ENCODE assay signal across 23 cellular contexts in the genomic region with DNA sequence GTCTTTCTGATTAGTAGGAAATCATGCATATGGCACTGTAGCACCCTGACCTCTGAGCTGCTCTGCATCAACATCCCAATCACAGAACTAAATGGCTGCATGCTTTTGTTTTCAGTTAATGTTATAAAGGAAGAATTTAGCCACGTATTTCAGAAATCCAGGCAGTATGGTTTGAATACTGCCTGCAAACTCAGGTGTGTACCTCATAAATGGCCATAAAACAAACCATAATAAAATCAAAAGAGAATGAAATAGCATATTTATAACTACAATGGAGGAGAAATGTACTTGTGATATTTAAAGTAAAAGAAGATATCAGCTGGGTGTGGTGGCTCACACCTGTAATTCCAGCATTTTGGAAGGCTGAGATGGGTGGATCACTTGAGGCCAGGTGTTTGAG.
"Had no signal": no experiment of that assay in that cellular context is flagged by ENCODE, and none has a peak within 500 bp of the region (broad histone marks: within the 10 kb centered on the region; RNA-seq: fewer than 3 reads in every experiment).

No MANE protein-coding gene starts in this region.

- DNase-seq: colonic mucosa; cortex of kidney; dermis blood vessel endothelial cell; dorsolateral prefrontal cortex; effector CD4-positive, alpha-beta T cell; effector CD8-positive, alpha-beta T cell; effector memory CD4-positive, alpha-beta T cell; effector memory CD8-positive, alpha-beta T cell; endodermal cell; erythroblast; esophagus squamous epithelium; foreskin fibroblast; foreskin keratinocyte; foreskin melanocyte; gastrocnemius medialis; glutamatergic neuron; head of caudate nucleus; heart left ventricle; heart right ventricle had no signal

- ATAC-seq: effector memory CD8-positive, alpha-beta T cell; esophagus mucosa; foreskin keratinocyte; gastrocnemius medialis; gastroesophageal sphincter; heart left ventricle; heart right ventricle had no signal

- H3K36me3 ChIP-seq: colonic mucosa, esophagus muscularis mucosa, gastrocnemius medialis, gastroesophageal sphincter, heart left ventricle, heart right ventricle had no signal

- H3K9me3 ChIP-seq: colonic mucosa, esophagus muscularis mucosa, esophagus squamous epithelium, gastrocnemius medialis, gastroesophageal sphincter, heart left ventricle, heart right ventricle had no signal

- H3K4me1 ChIP-seq: colonic mucosa, esophagus muscularis mucosa, foreskin keratinocyte, gastrocnemius medialis, gastroesophageal sphincter, heart left ventricle had no signal

- H3K4me3 ChIP-seq: colonic mucosa, coronary artery, dorsolateral prefrontal cortex, esophagus muscularis mucosa, esophagus squamous epithelium, gastrocnemius medialis, gastroesophageal sphincter, heart left ventricle, heart right ventricle had no signal
